Comparison of ENCODE assay signal across 9 cellular contexts in genomic region chr5:173885481-173886010, GRCh38. TPM values are rescaled to one million over a fixed set of nuclear protein-coding genes. Genes with fewer than 3 reads are reported as not detected.
A peak's percentile ranks its signal among the peaks of the same experiment; 100 is the strongest.
DNase-seq lines count a peak whose midpoint lies in the region; ATAC-seq and TF ChIP-seq lines count a peak whose summit lies in the region.
"Had no signal": no experiment of that assay in that cellular context is flagged by ENCODE, and none has a peak within 500 bp of the region (broad histone marks: within the 10 kb centered on the region; RNA-seq: fewer than 3 reads in every experiment).

No MANE protein-coding gene starts in this region.

- H3K36me3 ChIP-seq in body of pancreas (replicated peaks in 1 of 2; ENCODE audit: insufficient read depth in 1 of 2, low read depth in 2 of 2), result no peaks in the 10 kb centered on the region
- H3K36me3 ChIP-seq in neutrophil, result peaks cover 3% of the 10 kb centered on the region

- H3K27me3 ChIP-seq in body of pancreas (no peaks in the 10 kb centered on the region), neutrophil (no peaks in the 10 kb centered on the region)

- peaks cover 20% of the 10 kb centered on the region for H3K4me1 Mint-ChIP-seq in mesothelial cell of epicardium

- TF ChIP-seq CTCF in GM12864 (IDR thresholded peaks at IDR 0.05; ENCODE audit: low read depth, low read length, missing control alignments) (no peak), body of pancreas (IDR thresholded peaks at IDR 0.05) (no peak), neutrophil (IDR thresholded peaks at IDR 0.05) (peak; percentile 39), mesothelial cell of epicardium (IDR thresholded peaks at IDR 0.05; ENCODE audit: unreplicated experiment) (no peak)

- H3K27ac ChIP-seq in body of pancreas, result peak overlapping the region in 3 of 4 donors; percentile 9 to 29 (median 22)
- H3K27ac ChIP-seq in neutrophil, result peak overlapping the region; percentile 94

- no peak overlapping the region for H3K27ac Mint-ChIP-seq in mesothelial cell of epicardium

- H3K36me3 Mint-ChIP-seq in mesothelial cell of epicardium, result no peaks in the 10 kb centered on the region

- no peak overlapping the region for H3K4me3 Mint-ChIP-seq in mesothelial cell of epicardium

- H3K4me3 ChIP-seq in GM12864 (ENCODE audit: low read depth, low read length), result no peak overlapping the region
- H3K4me3 ChIP-seq in body of pancreas, result no peak overlapping the region
- peak overlapping the region; percentile 21 to 36 for H3K4me3 ChIP-seq in neutrophil (ENCODE audit: low read depth in 1 of 2, low read length in 1 of 2)

- peaks cover 13% of the 10 kb centered on the region for H3K27me3 Mint-ChIP-seq in mesothelial cell of epicardium (ENCODE audit: low read depth)

- TF ChIP-seq POLR2A in body of pancreas (IDR thresholded peaks at IDR 0.05), result no peak

- no peaks in the 10 kb centered on the region for H3K9me3 Mint-ChIP-seq in mesothelial cell of epicardium

- ATAC-seq in body of pancreas (no peak), GM18907 (IDR thresholded peaks at IDR 0.05; ENCODE audit: unreplicated experiment) (no peak)
- ATAC-seq: sciatic nerve had no signal

- WGBS in body of pancreas, 2 donors, result 58 to 65% methylated on average over 6 of the region's 6 CpGs

- H3K4me1 ChIP-seq in body of pancreas (peaks cover 19% of the 10 kb centered on the region), neutrophil (ENCODE audit: control insufficient read depth in 1 of 2, insufficient read depth in 1 of 2, low read depth in 1 of 2, low read length in 1 of 2) (peaks cover 57 to 69% of the 10 kb centered on the region in 2 experiments)

- peak; percentile 38 for DNase-seq in GM12864 (ENCODE audit: low read depth)
- DNase-seq in MV-4-11 (lab: John Stamatoyannopoulos, UW), result peak; percentile 90
- DNase-seq in body of pancreas, result peak in 1 of 4 donors; percentile 34
- DNase-seq in NCI-H345 (lab: John Stamatoyannopoulos, UW), result no peak
- no peak for DNase-seq in mesothelial cell of epicardium (ENCODE audit: low spot score in 2 of 2, unreplicated experiment in 2 of 2)
- DNase-seq: NCI-H446 had no signal

- H3K9me3 ChIP-seq in body of pancreas (no peaks in the 10 kb centered on the region), neutrophil (no peaks in the 10 kb centered on the region)

- intact Hi-C loops in body of pancreas (cut with DNase I), result no loop called here

RNA-seq across cellular contexts. Expression of gene CPEB4, which starts 2.6 kb away (rescaled TPM):
- total RNA-seq in body of pancreas (10 to 100 TPM; 35.3 to 35.6 TPM), mesothelial cell of epicardium (9.5 to 15.7 TPM (median 15.3 TPM) in 3 replicates)

Comparison
In these comparisons a context has a peak if more than half of its experiments do, and no peak if none do; other contexts are left out.
1. DNase-seq: peak in GM12864 (single experiment) and MV-4-11 (single experiment); none in NCI-H345 (single experiment) and mesothelial cell of epicardium (0 of 2).
2. H3K4me3 ChIP-seq: peak in neutrophil (2 of 2); none in GM12864 (single experiment) and body of pancreas (0 of 2).